8 cellular contexts compared by ENCODE assay signal in the genomic region with DNA sequence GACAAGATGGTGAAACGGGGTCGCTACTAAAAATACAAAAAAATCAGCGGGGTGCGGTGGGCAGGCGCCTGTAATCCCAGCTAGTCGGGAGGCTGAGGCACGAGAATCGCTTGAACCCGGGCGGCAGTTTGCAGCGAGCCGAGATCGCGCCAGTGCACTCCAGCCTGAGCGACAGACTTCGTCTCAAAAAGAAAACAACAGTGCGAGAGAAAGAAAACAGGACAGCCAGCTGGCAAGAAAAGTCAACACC. TPM values are rescaled to one million over a fixed set of nuclear protein-coding genes. Genes with fewer than 3 reads are reported as not detected.
DNase-seq lines count a peak whose midpoint lies in the region; ATAC-seq lines count a peak whose summit lies in the region.

No MANE protein-coding gene starts in this region.

- H3K27me3 ChIP-seq in ectodermal cell (ENCODE audit: control insufficient read depth, insufficient read depth, low read length, poor library complexity, severe bottlenecking) (no peaks in the 10 kb centered on the region), neuronal stem cell (ENCODE audit: control insufficient read depth in 3 of 3, insufficient read depth in 3 of 3, low read depth in 1 of 3, low read length in 3 of 3) (no peaks in the 10 kb centered on the region)

- ATAC-seq in GM19035 (IDR thresholded peaks at IDR 0.05; ENCODE audit: unreplicated experiment) (peak; percentile 1), HG03354 (IDR thresholded peaks at IDR 0.05; ENCODE audit: poor library complexity, severe bottlenecking, unreplicated experiment) (peak; percentile 17), GM18519 (IDR thresholded peaks at IDR 0.05; ENCODE audit: low FRiP score, unreplicated experiment) (no peak)

- H3K79me1 ChIP-seq in neuronal stem cell (ENCODE audit: low read depth, low read length): no peaks in the 10 kb centered on the region

- H3K4me3 ChIP-seq in ectodermal cell (ENCODE audit: insufficient read depth, low read depth, low read length) (peak overlapping the region; percentile 53), neuronal stem cell (ENCODE audit: low read length in 2 of 2) (peak overlapping the region; percentile 45 to 82)

- H3K27ac ChIP-seq in ectodermal cell (ENCODE audit: insufficient read depth, low read depth, low read length, poor library complexity, severe bottlenecking) (peak overlapping the region; percentile 100), neuronal stem cell (replicated peaks; ENCODE audit: low read length) (peak overlapping the region; percentile 93)

- 1% methylated on average over 17 of the region's 17 CpGs for WGBS in ectodermal cell, 2 experiments
- WGBS in neuronal stem cell (ENCODE audit: extremely low coverage in 2 of 2, insufficient read length in 2 of 2, insufficient replicate concordance in 1 of 2), 2 donors: no CpG with 5 or more reads among the region's 17 CpGs

- no peak overlapping the region for H3K23ac ChIP-seq in neuronal stem cell (ENCODE audit: low read depth, low read length, poor library complexity)

- DNase-seq in neuronal stem cell (ENCODE audit: low spot score) (no peak), hepatic stellate cell (ENCODE audit: low spot score) (no peak), ureter (ENCODE audit: low spot score) (no peak)
- no peak for DNase-seq in activated CD4-positive, alpha-beta T cell treated with anti-CD3 and anti-CD28 coated beads for 1 hour

- H4K91ac ChIP-seq in neuronal stem cell (ENCODE audit: low read depth, low read length, poor library complexity): no peak overlapping the region

- no peak overlapping the region for H4K8ac ChIP-seq in neuronal stem cell (ENCODE audit: low read depth, low read length)

- no peaks in the 10 kb centered on the region for H3K36me3 ChIP-seq in ectodermal cell (ENCODE audit: control insufficient read depth, insufficient read depth, low read length)
- no peaks in the 10 kb centered on the region for H3K36me3 ChIP-seq in neuronal stem cell (replicated peaks in 1 of 2; ENCODE audit: control insufficient read depth in 2 of 2, insufficient read depth in 2 of 2, low read length in 2 of 2)

- H3K4me1 ChIP-seq in ectodermal cell (ENCODE audit: control insufficient read depth, insufficient read depth, low read length) (no peaks in the 10 kb centered on the region), neuronal stem cell (ENCODE audit: control insufficient read depth in 2 of 2, insufficient read depth in 1 of 2, low read depth in 1 of 2, low read length in 2 of 2) (peaks cover 1 to 5% of the 10 kb centered on the region in 2 donors)

- H2BK120ac ChIP-seq in neuronal stem cell (ENCODE audit: low read depth, low read length): no peak overlapping the region

- peak overlapping the region; percentile 78 for H3K9ac ChIP-seq in neuronal stem cell (ENCODE audit: low read depth, low read length, poor library complexity)

- peak overlapping the region; percentile 60 for H2AFZ ChIP-seq in neuronal stem cell (ENCODE audit: low read length)

- no peaks in the 10 kb centered on the region for H3K9me3 ChIP-seq in ectodermal cell (ENCODE audit: control insufficient read depth, low read length)
- H3K9me3 ChIP-seq in neuronal stem cell (replicated peaks in 1 of 2; ENCODE audit: control insufficient read depth in 2 of 2, insufficient read depth in 1 of 2, low read depth in 1 of 2, low read length in 2 of 2): no peaks in the 10 kb centered on the region

- peak overlapping the region; percentile 100 for H2BK5ac ChIP-seq in neuronal stem cell (ENCODE audit: low read length)

- peak overlapping the region; percentile 3 for H2BK15ac ChIP-seq in neuronal stem cell (ENCODE audit: low read length)

- no peak overlapping the region for H2BK12ac ChIP-seq in neuronal stem cell (ENCODE audit: low read length)

- peak overlapping the region; percentile 74 for H3K4me2 ChIP-seq in neuronal stem cell (ENCODE audit: insufficient read depth, low read length, poor library complexity, severe bottlenecking)

- H3K18ac ChIP-seq in neuronal stem cell (ENCODE audit: low read length): peak overlapping the region; percentile 82

- no peak overlapping the region for H2AK5ac ChIP-seq in neuronal stem cell (ENCODE audit: low read depth, low read length)

- H3K14ac ChIP-seq in neuronal stem cell (ENCODE audit: low read length): no peak overlapping the region

- no peak overlapping the region for H3K4ac ChIP-seq in neuronal stem cell (ENCODE audit: low read length)

RNA-seq across cellular contexts. Expression of gene RNU4-2, which starts 0.6 kb away (rescaled TPM):
- 1,380 TPM for polyA plus RNA-seq in ectodermal cell (2013, experiment 1 of 4)
- polyA plus RNA-seq in ectodermal cell (2013, experiment 2 of 4): 1,461 TPM
- polyA plus RNA-seq in ectodermal cell (2013, experiment 3 of 4): 10,045 TPM
- polyA plus RNA-seq in ectodermal cell (2013, experiment 4 of 4): 4,105 TPM
- polyA plus RNA-seq in neuronal stem cell (2013, experiment 1 of 2): not detected
- polyA plus RNA-seq in neuronal stem cell (2013, experiment 2 of 2): not detected
- 8,888 TPM for total RNA-seq in ureter

RNA-seq across cellular contexts. Expression of gene RNU4-1, which starts 0.7 kb away (rescaled TPM):
- polyA plus RNA-seq in ectodermal cell (2013, experiment 1 of 4): 1,643 TPM
- polyA plus RNA-seq in ectodermal cell (2013, experiment 2 of 4): 1,666 TPM
- polyA plus RNA-seq in ectodermal cell (2013, experiment 3 of 4): 8,475 TPM
- 3,070 TPM for polyA plus RNA-seq in ectodermal cell (2013, experiment 4 of 4)
- polyA plus RNA-seq in neuronal stem cell (2013, experiment 1 of 2): not detected
- not detected for polyA plus RNA-seq in neuronal stem cell (2013, experiment 2 of 2)
- total RNA-seq in ureter: 1,538 TPM

RNA-seq across cellular contexts. Expression of gene SIRT4, which starts 9.8 kb away (rescaled TPM):
- polyA plus RNA-seq in ectodermal cell (2013, experiment 1 of 4): 4.3 TPM
- 4.0 TPM for polyA plus RNA-seq in ectodermal cell (2013, experiment 2 of 4)
- 5.0 TPM for polyA plus RNA-seq in ectodermal cell (2013, experiment 3 of 4)
- polyA plus RNA-seq in ectodermal cell (2013, experiment 4 of 4): 4.7 TPM
- 4.2 TPM for polyA plus RNA-seq in neuronal stem cell (2013, experiment 1 of 2)
- 4.0 TPM for polyA plus RNA-seq in neuronal stem cell (2013, experiment 2 of 2)
- total RNA-seq in ureter: not detected

RNA-seq across cellular contexts. Expression of gene PXN, which starts 26.8 kb away (rescaled TPM):
- polyA plus RNA-seq in ectodermal cell (2013, experiment 1 of 4): 48.1 TPM
- 45.3 TPM for polyA plus RNA-seq in ectodermal cell (2013, experiment 2 of 4)
- polyA plus RNA-seq in ectodermal cell (2013, experiment 3 of 4): 32.9 TPM
- polyA plus RNA-seq in ectodermal cell (2013, experiment 4 of 4): 37.0 TPM
- polyA plus RNA-seq in neuronal stem cell (2013, experiment 1 of 2): 29.0 TPM
- 29.6 TPM for polyA plus RNA-seq in neuronal stem cell (2013, experiment 2 of 2)
- total RNA-seq in ureter: 166 TPM

RNA-seq across cellular contexts. Expression of gene PLA2G1B, which starts 35.2 kb away (rescaled TPM):
- not detected for polyA plus RNA-seq in ectodermal cell (2013, experiment 1 of 4)
- polyA plus RNA-seq in ectodermal cell (2013, experiment 2 of 4): not detected
- not detected for polyA plus RNA-seq in ectodermal cell (2013, experiment 3 of 4)
- not detected for polyA plus RNA-seq in ectodermal cell (2013, experiment 4 of 4)
- polyA plus RNA-seq in neuronal stem cell (2013, experiment 1 of 2): 0.22 TPM
- polyA plus RNA-seq in neuronal stem cell (2013, experiment 2 of 2): 0.19 TPM
- not detected for total RNA-seq in ureter
